Comparison of ENCODE assay signal across 24 cellular contexts in genomic region chr9:680106-680505, GRCh38.
DNase-seq lines count a peak whose midpoint lies in the region; ATAC-seq, FAIRE-seq and TF ChIP-seq lines count a peak whose summit lies in the region.
"Had no signal": no experiment of that assay in that cellular context is flagged by ENCODE, and none has a peak within 500 bp of the region (broad histone marks: within the 10 kb centered on the region; RNA-seq: fewer than 3 reads in every experiment).

No MANE protein-coding gene starts in this region.

- CTCF ChIA-PET in Caco-2 (lab: Charles Lee) (no interaction called here), PC-9 (lab: Charles Lee) (no interaction called here)

- no peak overlapping the region for H3K4me3 Mint-ChIP-seq in Caco-2 (ENCODE audit: unreplicated experiment)
- H3K4me3 Mint-ChIP-seq in astrocyte (ENCODE audit: unreplicated experiment) = no peak overlapping the region

- H3K4me1 Mint-ChIP-seq in Caco-2 (ENCODE audit: low read depth, unreplicated experiment) = peaks cover 17% of the 10 kb centered on the region
- peaks cover 27% of the 10 kb centered on the region for H3K4me1 Mint-ChIP-seq in astrocyte (ENCODE audit: low read depth, unreplicated experiment)

- ATAC-seq in GM18511 (IDR thresholded peaks at IDR 0.05; ENCODE audit: unreplicated experiment) (no peak), GM21423 (IDR thresholded peaks at IDR 0.05; ENCODE audit: unreplicated experiment) (no peak), HG03135 (IDR thresholded peaks at IDR 0.05; ENCODE audit: unreplicated experiment) (no peak)
- ATAC-seq: Right ventricle myocardium inferior had no signal

- H3K27ac ChIP-seq in astrocyte (ENCODE audit: low read depth, low read length) = no peak overlapping the region
- H3K27ac ChIP-seq in esophagus squamous epithelium = peak overlapping the region in 3 of 4 donors; percentile 35 to 87 (median 86)
- H3K27ac ChIP-seq in PC-9 = no peak overlapping the region
- H3K27ac ChIP-seq: SJSA1 had no signal

- no peaks in the 10 kb centered on the region for H3K27me3 ChIP-seq in Caco-2 (replicated peaks; ENCODE audit: control insufficient read depth, insufficient read depth, low read length)
- no peaks in the 10 kb centered on the region for H3K27me3 ChIP-seq in astrocyte (ENCODE audit: insufficient read depth, low read length)
- no peaks in the 10 kb centered on the region for H3K27me3 ChIP-seq in esophagus squamous epithelium
- no peaks in the 10 kb centered on the region for H3K27me3 ChIP-seq in PC-9 (ENCODE audit: insufficient read depth, low read depth)
- H3K27me3 ChIP-seq: BE2C, MG63, SJSA1 had no signal

- H3K36me3 Mint-ChIP-seq in Caco-2 (ENCODE audit: insufficient read depth, unreplicated experiment) = peaks cover 18% of the 10 kb centered on the region
- no peaks in the 10 kb centered on the region for H3K36me3 Mint-ChIP-seq in astrocyte (ENCODE audit: low read depth, unreplicated experiment)

- peak overlapping the region; percentile 8 for H2AFZ ChIP-seq in astrocyte (ENCODE audit: low read depth, low read length)
- H2AFZ ChIP-seq in PC-9 = no peak overlapping the region

- WGBS in esophagus squamous epithelium, 2 donors = 44 to 59% methylated on average over 5 of the region's 5 CpGs

- no peak overlapping the region for H3K4me3 ChIP-seq in Caco-2 (ENCODE audit: low read depth, low read length)
- no peak overlapping the region for H3K4me3 ChIP-seq in astrocyte (ENCODE audit: insufficient read depth, low read depth, low read length)
- no peak overlapping the region for H3K4me3 ChIP-seq in esophagus squamous epithelium
- no peak overlapping the region for H3K4me3 ChIP-seq in PC-9
- H3K4me3 ChIP-seq: MG63, SJSA1 had no signal

- H3K4me1 ChIP-seq in Caco-2 (peaks cover 65% of the 10 kb centered on the region), astrocyte (ENCODE audit: insufficient read depth, low read length) (peaks cover 33% of the 10 kb centered on the region), esophagus squamous epithelium (peaks cover 22 to 86% (median 57%) of the 10 kb centered on the region in 3 donors), PC-9 (replicated peaks; ENCODE audit: insufficient read depth) (no peaks in the 10 kb centered on the region)
- H3K4me1 ChIP-seq: BE2C had no signal

- TF ChIP-seq CTCF in Caco-2 (IDR thresholded peaks at IDR 0.05; ENCODE audit: insufficient read depth in 1 of 2, low read depth in 1 of 2, low read length in 1 of 2, severe bottlenecking in 1 of 2, unreplicated experiment in 1 of 2) = no peak
- TF ChIP-seq CTCF in astrocyte (IDR thresholded peaks at IDR 0.05; ENCODE audit: insufficient read depth, low read depth, low read length) = no peak
- TF ChIP-seq CTCF in esophagus squamous epithelium (IDR thresholded peaks at IDR 0.05) = no peak
- TF ChIP-seq CTCF in PC-9 (conservative IDR thresholded peaks at IDR 0.05) = no peak

- no peak for TF ChIP-seq POLR2A in esophagus squamous epithelium (IDR thresholded peaks at IDR 0.05)

- H4K20me1 ChIP-seq in astrocyte (ENCODE audit: insufficient read depth, low read length) (no peaks in the 10 kb centered on the region), PC-9 (ENCODE audit: insufficient read depth) (no peaks in the 10 kb centered on the region)

- intact Hi-C loops in Caco-2 (cut with micrococcal nuclease; ENCODE audit: unreplicated experiment) = loop anchor here (5.0 kb wide), 2 partner anchors 53 to 343 kb away; no protein-coding TSS in a partner anchor
- intact Hi-C loops in esophagus squamous epithelium (cut with DNase I) = no loop called here
- intact Hi-C loops in PC-9 (cut with micrococcal nuclease; ENCODE audit: unreplicated experiment) = no loop called here

- H3K27me3 Mint-ChIP-seq in Caco-2 (ENCODE audit: insufficient read depth, unreplicated experiment) (no peaks in the 10 kb centered on the region), astrocyte (ENCODE audit: low read depth, unreplicated experiment) (no peaks in the 10 kb centered on the region)

- H3K9me3 ChIP-seq in Caco-2 = no peaks in the 10 kb centered on the region
- H3K9me3 ChIP-seq in astrocyte (ENCODE audit: insufficient read depth, low read depth, low read length) = no peaks in the 10 kb centered on the region
- H3K9me3 ChIP-seq in esophagus squamous epithelium = no peaks in the 10 kb centered on the region
- H3K9me3 ChIP-seq in PC-9 (ENCODE audit: insufficient read depth, low read depth) = no peaks in the 10 kb centered on the region
- H3K9me3 ChIP-seq: BE2C, MG63, SJSA1 had no signal

- DNase-seq in Caco-2 (no peak), NCI-H2227 treated with DMSO at 0.1 percent for 48 hours (lab: John Stamatoyannopoulos, UW) (peak; percentile 75), astrocyte (ENCODE audit: low read depth) (no peak), esophagus squamous epithelium (lab: John Stamatoyannopoulos, UW) (no peak), PC-9 (no peak)
- DNase-seq: BE2C, DMS79, GOT3, HCEC 1CT, Kasumi-1, MG63, NCI-H1048, NCI-H1436 treated with DMSO at 0.1 percent for 48 hours, NCI-H1930, NCI-H226, NCI-H524 treated with DMSO at 0.1 percent for 48 hours, NCI-H82, SW 1271 had no signal

- H3K9me3 Mint-ChIP-seq in Caco-2 (ENCODE audit: unreplicated experiment) = no peaks in the 10 kb centered on the region
- no peaks in the 10 kb centered on the region for H3K9me3 Mint-ChIP-seq in astrocyte (ENCODE audit: unreplicated experiment)

- H3K27ac Mint-ChIP-seq in Caco-2 (ENCODE audit: unreplicated experiment) (peak overlapping the region; percentile 46), astrocyte (ENCODE audit: unreplicated experiment) (no peak overlapping the region)

- H3K79me2 ChIP-seq in astrocyte (ENCODE audit: insufficient read depth, low read length) (no peaks in the 10 kb centered on the region), PC-9 (ENCODE audit: low read depth) (no peaks in the 10 kb centered on the region)

- no peak overlapping the region for H3K9ac ChIP-seq in astrocyte (ENCODE audit: low read length)

- H3F3A ChIP-seq in PC-9 (ENCODE audit: insufficient read depth, low read depth) = no peaks in the 10 kb centered on the region

- no TSS peak for BruUV-seq in Caco-2 (replicated peaks; lab: Mats Ljungman, UMichigan)
- BruUV-seq in PC-9 (replicated peaks; lab: Mats Ljungman, UMichigan) = no TSS peak

- POLR2A ChIA-PET in Caco-2 (lab: Charles Lee) = no interaction called here
- POLR2A ChIA-PET in PC-9 (lab: Charles Lee; ENCODE audit: unreplicated experiment) = no interaction called here

- no peaks in the 10 kb centered on the region for H3K9me2 ChIP-seq in PC-9 (ENCODE audit: insufficient read depth)

- no peaks in the 10 kb centered on the region for H3K36me3 ChIP-seq in Caco-2 (ENCODE audit: control insufficient read depth, insufficient read depth, low read length)
- H3K36me3 ChIP-seq in astrocyte (ENCODE audit: insufficient read depth, low read length) = no peaks in the 10 kb centered on the region
- H3K36me3 ChIP-seq in esophagus squamous epithelium = no peaks in the 10 kb centered on the region
- H3K36me3 ChIP-seq in PC-9 (ENCODE audit: low read depth) = no peaks in the 10 kb centered on the region
- H3K36me3 ChIP-seq: BE2C, SJSA1 had no signal

- no peak overlapping the region for H3K4me2 ChIP-seq in astrocyte (ENCODE audit: low read length)
- no peak overlapping the region for H3K4me2 ChIP-seq in PC-9

- no peak for FAIRE-seq in astrocyte (lab: Jason Lieb, UNC)
- FAIRE-seq: RCC 7860 had no signal

Comparison
In these comparisons a context has a peak if more than half of its experiments do, and no peak if none do; other contexts are left out.
1. H3K27ac ChIP-seq: peak in esophagus squamous epithelium (3 of 4); none in astrocyte (single experiment) and PC-9 (single experiment).